ENCODE assay signal across 7 cellular contexts in the genomic region with DNA sequence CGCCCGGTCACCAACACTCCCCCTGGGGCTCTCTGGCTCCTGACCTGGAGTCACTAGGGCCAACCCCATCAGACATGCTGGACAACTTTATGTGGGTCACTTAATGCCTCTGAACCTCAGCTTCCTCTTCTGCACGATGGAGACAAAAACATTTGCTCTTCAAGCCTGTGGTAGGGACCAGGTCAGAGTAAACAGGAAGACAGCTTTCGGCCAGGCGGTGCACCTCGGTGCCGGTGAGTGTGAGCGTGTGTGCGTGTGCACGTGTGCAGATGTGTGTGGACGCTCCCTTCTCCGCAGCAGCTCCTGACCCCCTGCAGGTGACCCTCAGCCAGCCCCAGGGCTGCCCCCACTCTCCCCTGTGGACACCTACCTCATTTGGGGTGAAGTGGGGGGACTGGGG. TPM values are rescaled to one million over a fixed set of nuclear protein-coding genes. Genes with fewer than 3 reads are reported as not detected.
A peak's percentile ranks its signal among the peaks of the same experiment; 100 is the strongest.
DNase-seq lines count a peak whose midpoint lies in the region; ATAC-seq, FAIRE-seq and TF ChIP-seq lines count a peak whose summit lies in the region.
"Not testable (repeated sequence)": the region's sequence is repeated elsewhere in the genome, so short reads cannot be mapped to it uniquely, and the experiment has no call there.

No MANE protein-coding gene starts in this region.

- H3K27ac Mint-ChIP-seq in activated B cell treated with CpG ODN at 0.5 μM for 24 hours, memory B cell, natural killer cell: not testable (repeated sequence)

- H3K4me1 Mint-ChIP-seq in activated B cell treated with CpG ODN at 0.5 μM for 24 hours, memory B cell, natural killer cell: not testable (repeated sequence)

- peak; percentile 95 for FAIRE-seq in GM12891 (lab: Jason Lieb, UNC)

- not testable (repeated sequence) for TF ChIP-seq POLR2A in GM12891 (IDR thresholded peaks at IDR 0.05; ENCODE audit: low read depth, low read length)

- H3K36me3 Mint-ChIP-seq in activated B cell treated with CpG ODN at 0.5 μM for 24 hours (ENCODE audit: low read depth); memory B cell; natural killer cell: not testable (repeated sequence)

- H3K4me3 Mint-ChIP-seq in activated B cell treated with CpG ODN at 0.5 μM for 24 hours, memory B cell, natural killer cell: not testable (repeated sequence)

- H3K9me3 Mint-ChIP-seq in activated B cell treated with CpG ODN at 0.5 μM for 24 hours, memory B cell, natural killer cell: not testable (repeated sequence)

- not testable (repeated sequence) for DNase-seq in GM12891 (ENCODE audit: insufficient read length, low spot score); activated B cell treated with CpG ODN at 0.5 μM for 24 hours; memory B cell (ENCODE audit: low spot score in 2 of 2); natural killer cell

- CTCF ChIA-PET in activated B cell treated with CpG ODN at 0.5 μM for 24 hours (lab: Charles Lee) = not testable (repeated sequence)

- intact Hi-C loops in activated B cell treated with CpG ODN at 0.5 μM for 24 hours (cut with micrococcal nuclease); natural killer cell (cut with micrococcal nuclease): not testable (repeated sequence)

- not testable (repeated sequence) for TF ChIP-seq CTCF in activated B cell treated with CpG ODN at 0.5 μM for 24 hours (IDR thresholded peaks at IDR 0.05); natural killer cell (IDR thresholded peaks at IDR 0.05)

- H3K27me3 Mint-ChIP-seq in activated B cell treated with CpG ODN at 0.5 μM for 24 hours; memory B cell; natural killer cell (ENCODE audit: low read depth in 2 of 2): not testable (repeated sequence)

- ATAC-seq in GM18907 (IDR thresholded peaks at IDR 0.05; ENCODE audit: unreplicated experiment) (peak; percentile 44), GM21447 (IDR thresholded peaks at IDR 0.05; ENCODE audit: unreplicated experiment) (peak; percentile 57), HG03175 (IDR thresholded peaks at IDR 0.05; ENCODE audit: unreplicated experiment) (peak; percentile 45), activated B cell treated with CpG ODN at 0.5 μM for 24 hours (ENCODE audit: low read depth) (peak; percentile 19), memory B cell (ENCODE audit: low read depth) (peak; percentile 41), natural killer cell (peak; percentile 16 to 60 (median 32))

- POLR2A ChIA-PET in activated B cell treated with CpG ODN at 0.5 μM for 24 hours (lab: Charles Lee) = not testable (repeated sequence)

RNA-seq across cellular contexts. Expression of a gene that starts 28.4 kb away (rescaled TPM):
- 1.5 TPM for polyA plus RNA-seq in GM12891 (2012; ENCODE audit: low read depth, missing spikeins)
- total RNA-seq in activated B cell treated with CpG ODN at 0.5 μM for 24 hours (20.2 and 20.4 TPM in 2 replicates), natural killer cell (100 to 1,000 TPM; 201 to 382 (median 203) TPM)
